ENCODE assay signal across 12 cellular contexts in genomic region chr2:18883626-18884456, GRCh38.
A peak's percentile ranks its signal among the peaks of the same experiment; 100 is the strongest.
DNase-seq lines count a peak whose midpoint lies in the region; ATAC-seq and TF ChIP-seq lines count a peak whose summit lies in the region.
"Had no signal": no experiment of that assay in that cellular context is flagged by ENCODE, and none has a peak within 500 bp of the region (broad histone marks: within the 10 kb centered on the region; RNA-seq: fewer than 3 reads in every experiment).

No MANE protein-coding gene starts in this region.

- BruUV-seq in A673 (replicated peaks; lab: Mats Ljungman, UMichigan) (no TSS peak), PC-9 (replicated peaks; lab: Mats Ljungman, UMichigan) (no TSS peak)

- no peak overlapping the region for H2AFZ ChIP-seq in PC-9

- H3K27ac ChIP-seq in A673 (ENCODE audit: low read depth, low read length, poor library complexity, severe bottlenecking) (no peak overlapping the region), PC-9 (peak overlapping the region; percentile 1; the same call in 1 of the 2 replicates)

- no peaks in the 10 kb centered on the region for H3F3A ChIP-seq in PC-9 (ENCODE audit: insufficient read depth, low read depth)

- POLR2A ChIA-PET in A673 (lab: Charles Lee; ENCODE audit: low non-redundant PET) (no interaction called here), PC-9 (lab: Charles Lee; ENCODE audit: unreplicated experiment) (no interaction called here)

- no peaks in the 10 kb centered on the region for H3K9me2 ChIP-seq in PC-9 (ENCODE audit: insufficient read depth)

- TF ChIP-seq CTCF in A673 (conservative IDR thresholded peaks at IDR 0.05; ENCODE audit: low read depth, low read length) (peak; percentile 35; the same call in 1 of the 2 replicates), GM12875 (IDR thresholded peaks at IDR 0.05; ENCODE audit: borderline replicate concordance, insufficient read depth, low read depth, low read length) (peak; percentile 39; the same call in 1 of the 2 replicates), PC-9 (conservative IDR thresholded peaks at IDR 0.05) (peak; percentile 60)

- H3K79me2 ChIP-seq in PC-9 (ENCODE audit: low read depth), result no peaks in the 10 kb centered on the region

- H3K36me3 ChIP-seq in A673 (ENCODE audit: insufficient read depth, low read length, poor library complexity, severe bottlenecking) (no peaks in the 10 kb centered on the region), PC-9 (ENCODE audit: low read depth) (no peaks in the 10 kb centered on the region)

- H3K4me3 ChIP-seq in A673 (ENCODE audit: low read depth, low read length, poor library complexity, severe bottlenecking) (no peak overlapping the region), GM12875 (ENCODE audit: low read depth, low read length) (no peak overlapping the region), PC-9 (no peak overlapping the region)

- intact Hi-C loops in A673 (cut with micrococcal nuclease; ENCODE audit: unreplicated experiment), result no loop called here
- intact Hi-C loops in PC-9 (cut with micrococcal nuclease; ENCODE audit: unreplicated experiment), result loop anchor here (1.0 kb wide), 1 partner anchor 478 kb away; no protein-coding TSS in a partner anchor

- DNase-seq in A673 (ENCODE audit: low spot score) (peak; percentile 3), PC-9 (peak in 1 of 2 experiments; percentile 16), fibroblast of the conjunctiva (ENCODE audit: low read depth) (peak; percentile 24), NCI-H187 (lab: John Stamatoyannopoulos, UW) (no peak), SHP77 (lab: John Stamatoyannopoulos, UW) (no peak), amygdala (lab: John Stamatoyannopoulos, UW) (no peak)
- DNase-seq: activated T-cell treated with anti-CD3 and anti-CD28 coated beads, Interleukin-2, amount 50 U/mL, for 1 hour; nucleus accumbens; stimulated activated naive CD4-positive, alpha-beta T cell treated with Interleukin-2 at 50 U/mL for 16 hours had no signal

- H3K27me3 ChIP-seq in A673 (replicated peaks; ENCODE audit: insufficient read depth, low read depth, low read length, poor library complexity), result no peaks in the 10 kb centered on the region
- H3K27me3 ChIP-seq in PC-9 (ENCODE audit: insufficient read depth, low read depth), result no peaks in the 10 kb centered on the region

- CTCF ChIA-PET in A673 (lab: Charles Lee), result interaction anchor here (0.7 kb wide), 1 partner anchor 477 kb away, joined by 3 read pairs; no protein-coding TSS in a partner anchor
- CTCF ChIA-PET in PC-9 (lab: Charles Lee), result interaction anchor here (0.6 kb wide), 1 partner anchor 1102 kb away, joined by 6 read pairs; no protein-coding TSS in a partner anchor

- no peak for ATAC-seq in HG03571 (IDR thresholded peaks at IDR 0.05; ENCODE audit: unreplicated experiment)
- ATAC-seq: esophagus mucosa had no signal

- H3K4me1 ChIP-seq in A673 (ENCODE audit: insufficient read depth, low read length, poor library complexity, severe bottlenecking), result no peaks in the 10 kb centered on the region
- peaks cover 11% of the 10 kb centered on the region for H3K4me1 ChIP-seq in PC-9 (replicated peaks; ENCODE audit: insufficient read depth)

- no peaks in the 10 kb centered on the region for H3K9me3 ChIP-seq in A673 (ENCODE audit: low read depth, low read length, poor library complexity, severe bottlenecking)
- H3K9me3 ChIP-seq in PC-9 (ENCODE audit: insufficient read depth, low read depth), result no peaks in the 10 kb centered on the region

- no peaks in the 10 kb centered on the region for H4K20me1 ChIP-seq in PC-9 (ENCODE audit: insufficient read depth)

- no peak overlapping the region for H3K4me2 ChIP-seq in PC-9

Comparison
In these comparisons a context has a peak if more than half of its experiments do, and no peak if none do; other contexts are left out.
1. DNase-seq: peak in A673 (single experiment) and fibroblast of the conjunctiva (single experiment); none in NCI-H187 (0 of 2), SHP77 (0 of 2) and amygdala (0 of 56).
2. Peak in every context shown above with its lines, with median percentiles within 50 percentile points of each other: CTCF ChIP-seq.